19 cellular contexts compared by ENCODE assay signal in the genomic region with DNA sequence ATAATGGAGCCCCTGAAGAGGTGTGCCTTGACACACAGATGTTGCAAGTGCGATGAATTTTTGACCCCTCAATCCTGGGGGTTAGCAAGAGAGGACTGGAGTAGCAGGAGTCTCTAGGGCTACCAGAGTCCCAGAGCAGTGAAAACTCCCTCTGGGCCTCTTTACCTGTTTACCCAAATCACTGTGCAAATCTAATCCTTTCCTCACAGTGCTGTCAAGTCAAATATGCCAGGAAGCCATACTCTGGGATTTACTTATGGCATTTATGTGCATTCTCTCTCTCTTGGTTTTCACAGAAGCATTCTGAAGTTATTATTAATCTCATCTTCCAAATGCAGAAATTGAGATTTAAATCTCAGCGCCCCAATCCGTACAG.
"Had no signal": no experiment of that assay in that cellular context is flagged by ENCODE, and none has a peak within 500 bp of the region (broad histone marks: within the 10 kb centered on the region; RNA-seq: fewer than 3 reads in every experiment).

No MANE protein-coding gene starts in this region.

- H3K27ac ChIP-seq: hepatocyte, neural progenitor cell, spleen had no signal

- H3K4me3 Mint-ChIP-seq: activated CD4-positive, alpha-beta memory T cell treated with anti-CD3 and anti-CD28 coated beads for 36 hours; activated CD4-positive, alpha-beta T cell treated with anti-CD3 and anti-CD28 coated beads, Interleukin-2, amount 10 ng/mL, durations not matched to agents 24 days and 14 days; activated naive CD4-positive, alpha-beta T cell treated with anti-CD3 and anti-CD28 coated beads, Interleukin-2, amount 10 ng/mL, durations not matched to agents 7 days and 5 days; activated naive CD8-positive, alpha-beta T cell treated with anti-CD3 and anti-CD28 coated beads, Interleukin-2, amount 10 ng/mL, durations not matched to agents 7 days and 5 days; activated T-cell treated with anti-CD3 and anti-CD28 coated beads, Interleukin-2, amount 50 U/mL, for 24 hours; naive thymus-derived CD8-positive, alpha-beta T cell; neural progenitor cell had no signal

- DNase-seq: activated CD4-positive, alpha-beta memory T cell treated with anti-CD3 and anti-CD28 coated beads for 36 hours; activated CD4-positive, alpha-beta T cell treated with anti-CD3 and anti-CD28 coated beads, Interleukin-2, amount 10 ng/mL, durations not matched to agents 24 days and 14 days; activated CD4-positive, CD25-positive, alpha-beta regulatory T cell treated with anti-CD3 and anti-CD28 coated beads, Interleukin-2, amount 50 U/mL, for 72 hours; activated CD8-positive, alpha-beta memory T cell treated with anti-CD3 and anti-CD28 coated beads, Interleukin-2, amount 50 U/mL, for 48 hours; activated gamma-delta T cell; activated naive CD4-positive, alpha-beta T cell treated with anti-CD3 and anti-CD28 coated beads, Interleukin-2, amount 10 ng/mL, durations not matched to agents 7 days and 5 days; activated naive CD8-positive, alpha-beta T cell treated with anti-CD3 and anti-CD28 coated beads, Interleukin-2, amount 10 ng/mL, durations not matched to agents 7 days and 5 days; activated T-cell treated with anti-CD3 and anti-CD28 coated beads, Interleukin-2, amount 50 U/mL, for 24 hours; central memory CD4-positive, alpha-beta T cell; effector CD8-positive, alpha-beta T cell; erythroblast; midbrain; naive thymus-derived CD8-positive, alpha-beta T cell; spleen; stimulated activated naive CD4-positive, alpha-beta T cell; T-helper 2 cell had no signal

- H3K36me3 Mint-ChIP-seq: activated CD4-positive, alpha-beta memory T cell treated with anti-CD3 and anti-CD28 coated beads for 36 hours; activated naive CD4-positive, alpha-beta T cell treated with anti-CD3 and anti-CD28 coated beads, Interleukin-2, amount 10 ng/mL, durations not matched to agents 7 days and 5 days; activated naive CD8-positive, alpha-beta T cell treated with anti-CD3 and anti-CD28 coated beads, Interleukin-2, amount 10 ng/mL, durations not matched to agents 7 days and 5 days; naive thymus-derived CD8-positive, alpha-beta T cell; neural progenitor cell had no signal

- H3K4me3 ChIP-seq: gastroesophageal sphincter, hepatocyte, neural progenitor cell, spleen had no signal

- H3K27ac Mint-ChIP-seq: activated CD4-positive, alpha-beta memory T cell treated with anti-CD3 and anti-CD28 coated beads for 36 hours; activated CD4-positive, alpha-beta T cell treated with anti-CD3 and anti-CD28 coated beads, Interleukin-2, amount 10 ng/mL, durations not matched to agents 24 days and 14 days; activated naive CD4-positive, alpha-beta T cell treated with anti-CD3 and anti-CD28 coated beads, Interleukin-2, amount 10 ng/mL, durations not matched to agents 7 days and 5 days; activated naive CD8-positive, alpha-beta T cell treated with anti-CD3 and anti-CD28 coated beads, Interleukin-2, amount 10 ng/mL, durations not matched to agents 7 days and 5 days; activated T-cell treated with anti-CD3 and anti-CD28 coated beads, Interleukin-2, amount 50 U/mL, for 24 hours; naive thymus-derived CD8-positive, alpha-beta T cell; neural progenitor cell had no signal

- H3K9me3 Mint-ChIP-seq: activated CD4-positive, alpha-beta memory T cell treated with anti-CD3 and anti-CD28 coated beads for 36 hours; activated naive CD4-positive, alpha-beta T cell treated with anti-CD3 and anti-CD28 coated beads, Interleukin-2, amount 10 ng/mL, durations not matched to agents 7 days and 5 days; activated naive CD8-positive, alpha-beta T cell treated with anti-CD3 and anti-CD28 coated beads, Interleukin-2, amount 10 ng/mL, durations not matched to agents 7 days and 5 days; activated T-cell treated with anti-CD3 and anti-CD28 coated beads, Interleukin-2, amount 50 U/mL, for 24 hours; naive thymus-derived CD8-positive, alpha-beta T cell; neural progenitor cell had no signal

- ATAC-seq: gastroesophageal sphincter; naive thymus-derived CD8-positive, alpha-beta T cell had no signal
